18 cellular contexts compared by ENCODE assay signal in the genomic region with DNA sequence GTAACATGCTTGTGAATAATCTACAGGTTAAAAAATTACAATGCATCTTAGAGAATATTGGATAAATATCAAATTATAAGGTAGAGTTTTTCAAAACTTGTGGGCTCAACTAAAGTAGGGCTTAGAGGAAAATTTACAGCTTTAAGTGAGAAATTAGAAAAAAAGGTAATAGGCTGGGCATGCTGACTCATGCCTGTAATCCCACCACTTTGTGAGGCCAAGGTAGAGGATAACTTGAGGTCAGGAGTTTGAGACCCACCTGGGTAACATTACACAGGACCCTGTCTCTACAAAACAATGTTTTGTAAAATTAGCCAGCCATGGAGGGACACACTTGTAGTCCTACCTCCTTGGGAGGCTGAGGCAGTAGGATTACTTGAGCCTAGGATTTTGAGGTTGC. TPM values are rescaled to one million over a fixed set of nuclear protein-coding genes. Genes with fewer than 3 reads are reported as not detected.
DNase-seq lines count a peak whose midpoint lies in the region; ATAC-seq and TF ChIP-seq lines count a peak whose summit lies in the region.
"Had no signal": no experiment of that assay in that cellular context is flagged by ENCODE, and none has a peak within 500 bp of the region (broad histone marks: within the 10 kb centered on the region; RNA-seq: fewer than 3 reads in every experiment).

No MANE protein-coding gene starts in this region.

- no peak overlapping the region for H3K4me3 Mint-ChIP-seq in activated T-cell treated with anti-CD3 and anti-CD28 coated beads, Interleukin-2, amount 50 U/mL, for 24 hours
- peak overlapping the region; percentile 19 to 21 for H3K4me3 Mint-ChIP-seq in stimulated activated naive CD8-positive, alpha-beta T cell treated with anti-CD3 and anti-CD28 coated beads, Interleukin-15, amount 100 ng/mL, for 72 hours
- no peak overlapping the region for H3K4me3 Mint-ChIP-seq in activated CD8-positive, alpha-beta T cell treated with anti-CD3 and anti-CD28 coated beads for 36 hours
- H3K4me3 Mint-ChIP-seq in stimulated activated naive B cell treated with anti-CD40 and anti-IgM and Interleukin-4, amounts not matched to agents 10 μg/mL and 1 μg/mL and 100 μg/mL, for 72 hours: no peak overlapping the region

- intact Hi-C loops in activated CD8-positive, alpha-beta T cell treated with anti-CD3 and anti-CD28 coated beads for 36 hours (cut with micrococcal nuclease): no loop called here

- H3K9me3 Mint-ChIP-seq in activated T-cell treated with anti-CD3 and anti-CD28 coated beads, Interleukin-2, amount 50 U/mL, for 24 hours: peaks cover 8% of the 10 kb centered on the region
- H3K9me3 Mint-ChIP-seq in stimulated activated naive CD8-positive, alpha-beta T cell treated with anti-CD3 and anti-CD28 coated beads, Interleukin-15, amount 100 ng/mL, for 72 hours: peaks cover 4 to 14% of the 10 kb centered on the region in 2 donors
- H3K9me3 Mint-ChIP-seq in activated CD8-positive, alpha-beta T cell treated with anti-CD3 and anti-CD28 coated beads for 36 hours: peaks cover 4% of the 10 kb centered on the region
- peaks cover 0 to 2% of the 10 kb centered on the region in 2 donors for H3K9me3 Mint-ChIP-seq in stimulated activated naive B cell treated with anti-CD40 and anti-IgM and Interleukin-4, amounts not matched to agents 10 μg/mL and 1 μg/mL and 100 μg/mL, for 72 hours

- no peaks in the 10 kb centered on the region for H3K27me3 Mint-ChIP-seq in activated T-cell treated with anti-CD3 and anti-CD28 coated beads, Interleukin-2, amount 50 U/mL, for 24 hours
- no peaks in the 10 kb centered on the region for H3K27me3 Mint-ChIP-seq in stimulated activated naive CD8-positive, alpha-beta T cell treated with anti-CD3 and anti-CD28 coated beads, Interleukin-15, amount 100 ng/mL, for 72 hours
- H3K27me3 Mint-ChIP-seq in activated CD8-positive, alpha-beta T cell treated with anti-CD3 and anti-CD28 coated beads for 36 hours: no peaks in the 10 kb centered on the region
- H3K27me3 Mint-ChIP-seq in stimulated activated naive B cell treated with anti-CD40 and anti-IgM and Interleukin-4, amounts not matched to agents 10 μg/mL and 1 μg/mL and 100 μg/mL, for 72 hours: no peaks in the 10 kb centered on the region

- no peak for DNase-seq in activated T-cell treated with anti-CD3 and anti-CD28 coated beads, Interleukin-2, amount 50 U/mL, for 24 hours
- DNase-seq in activated T-cell treated with anti-CD3 and anti-CD28 coated beads, Interleukin-2, amount 50 U/mL, for 1 hour: no peak
- no peak for DNase-seq in stimulated activated naive CD8-positive, alpha-beta T cell treated with anti-CD3 and anti-CD28 coated beads, Interleukin-15, amount 100 ng/mL, for 72 hours
- no peak for DNase-seq in stimulated activated naive CD8-positive, alpha-beta T cell treated with anti-CD3 and anti-CD28 coated beads, Interleukin-15, Interleukin-2, amounts not matched to agents 100 U/mL and 50 U/mL, for 24 hours
- DNase-seq in activated CD8-positive, alpha-beta T cell treated with anti-CD3 and anti-CD28 coated beads for 36 hours: no peak
- DNase-seq in stimulated activated naive B cell treated with anti-CD40 and anti-IgM and Interleukin-4, amounts not matched to agents 10 μg/mL and 1 μg/mL and 100 μg/mL, for 72 hours: no peak
- DNase-seq in inferior parietal cortex (ENCODE audit: extremely low spot score): no peak
- DNase-seq: C1 segment of cervical spinal cord, Calu3, HCEC 1CT, KG1, NCI-H2081 treated with DMSO at 0.1 percent for 48 hours, NCI-H510A, NCI-H774, PC-3, SJCRH30 had no signal

- ATAC-seq in stimulated activated naive CD8-positive, alpha-beta T cell treated with anti-CD3 and anti-CD28 coated beads, Interleukin-15, amount 100 ng/mL, for 72 hours: no peak
- no peak for ATAC-seq in stimulated activated naive CD8-positive, alpha-beta T cell treated with anti-CD3 and anti-CD28 coated beads, Interleukin-15, Interleukin-2, amounts not matched to agents 100 U/mL and 50 U/mL, for 24 hours
- no peak for ATAC-seq in activated CD8-positive, alpha-beta T cell treated with anti-CD3 and anti-CD28 coated beads for 36 hours
- no peak for ATAC-seq in stimulated activated naive B cell treated with anti-CD40 and anti-IgM and Interleukin-4, amounts not matched to agents 10 μg/mL and 1 μg/mL and 100 μg/mL, for 72 hours (replicated peaks)
- no peak for ATAC-seq in GM18511 (IDR thresholded peaks at IDR 0.05; ENCODE audit: unreplicated experiment)
- ATAC-seq: PC-3 had no signal

- no peak for TF ChIP-seq CTCF in activated CD8-positive, alpha-beta T cell treated with anti-CD3 and anti-CD28 coated beads for 36 hours (IDR thresholded peaks at IDR 0.05)

- POLR2A ChIA-PET in activated CD8-positive, alpha-beta T cell treated with anti-CD3 and anti-CD28 coated beads for 36 hours (lab: Charles Lee): no interaction called here

- H3K27ac Mint-ChIP-seq in activated T-cell treated with anti-CD3 and anti-CD28 coated beads, Interleukin-2, amount 50 U/mL, for 24 hours: peak overlapping the region; percentile 11
- H3K27ac Mint-ChIP-seq in stimulated activated naive CD8-positive, alpha-beta T cell treated with anti-CD3 and anti-CD28 coated beads, Interleukin-15, amount 100 ng/mL, for 72 hours: no peak overlapping the region
- H3K27ac Mint-ChIP-seq in activated CD8-positive, alpha-beta T cell treated with anti-CD3 and anti-CD28 coated beads for 36 hours: peak overlapping the region; percentile 58
- peak overlapping the region; percentile 3 for H3K27ac Mint-ChIP-seq in stimulated activated naive B cell treated with anti-CD40 and anti-IgM and Interleukin-4, amounts not matched to agents 10 μg/mL and 1 μg/mL and 100 μg/mL, for 72 hours

- CTCF ChIA-PET in activated CD8-positive, alpha-beta T cell treated with anti-CD3 and anti-CD28 coated beads for 36 hours (lab: Charles Lee): no interaction called here

- H3K36me3 Mint-ChIP-seq in activated T-cell treated with anti-CD3 and anti-CD28 coated beads, Interleukin-2, amount 50 U/mL, for 24 hours (ENCODE audit: low read depth): peaks cover 87% of the 10 kb centered on the region
- H3K36me3 Mint-ChIP-seq in activated CD8-positive, alpha-beta T cell treated with anti-CD3 and anti-CD28 coated beads for 36 hours (ENCODE audit: low read depth): peaks cover 68% of the 10 kb centered on the region
- H3K36me3 Mint-ChIP-seq in stimulated activated naive B cell treated with anti-CD40 and anti-IgM and Interleukin-4, amounts not matched to agents 10 μg/mL and 1 μg/mL and 100 μg/mL, for 72 hours: peaks cover 25 to 50% of the 10 kb centered on the region in 2 donors

- H3K4me1 Mint-ChIP-seq in activated T-cell treated with anti-CD3 and anti-CD28 coated beads, Interleukin-2, amount 50 U/mL, for 24 hours (ENCODE audit: low read depth): peaks cover 51% of the 10 kb centered on the region
- H3K4me1 Mint-ChIP-seq in stimulated activated naive CD8-positive, alpha-beta T cell treated with anti-CD3 and anti-CD28 coated beads, Interleukin-15, amount 100 ng/mL, for 72 hours: peaks cover 59% of the 10 kb centered on the region
- H3K4me1 Mint-ChIP-seq in activated CD8-positive, alpha-beta T cell treated with anti-CD3 and anti-CD28 coated beads for 36 hours (ENCODE audit: low read depth): peaks cover 56% of the 10 kb centered on the region
- peaks cover 22 to 43% of the 10 kb centered on the region in 2 donors for H3K4me1 Mint-ChIP-seq in stimulated activated naive B cell treated with anti-CD40 and anti-IgM and Interleukin-4, amounts not matched to agents 10 μg/mL and 1 μg/mL and 100 μg/mL, for 72 hours

RNA-seq across cellular contexts. Expression of a gene that starts 4.5 kb away (rescaled TPM):
- 10 to 100 TPM; 25.8 to 27.0 TPM for total RNA-seq in activated CD8-positive, alpha-beta T cell treated with anti-CD3 and anti-CD28 coated beads for 36 hours
- total RNA-seq: M059J, SJCRH30 had no signal

Comparison
In these comparisons a context has a peak if more than half of its experiments do, and no peak if none do; other contexts are left out.
1. H3K27ac Mint-ChIP-seq: peak in activated T-cell treated with anti-CD3 and anti-CD28 coated beads, Interleukin-2, amount 50 U/mL, for 24 hours (single experiment), activated CD8-positive, alpha-beta T cell treated with anti-CD3 and anti-CD28 coated beads for 36 hours (single experiment) and stimulated activated naive B cell treated with anti-CD40 and anti-IgM and Interleukin-4, amounts not matched to agents 10 μg/mL and 1 μg/mL and 100 μg/mL, for 72 hours (single experiment); none in stimulated activated naive CD8-positive, alpha-beta T cell treated with anti-CD3 and anti-CD28 coated beads, Interleukin-15, amount 100 ng/mL, for 72 hours (0 of 2).
2. H3K4me3 Mint-ChIP-seq: peak in stimulated activated naive CD8-positive, alpha-beta T cell treated with anti-CD3 and anti-CD28 coated beads, Interleukin-15, amount 100 ng/mL, for 72 hours (2 of 2); none in activated T-cell treated with anti-CD3 and anti-CD28 coated beads, Interleukin-2, amount 50 U/mL, for 24 hours (single experiment), activated CD8-positive, alpha-beta T cell treated with anti-CD3 and anti-CD28 coated beads for 36 hours (single experiment) and stimulated activated naive B cell treated with anti-CD40 and anti-IgM and Interleukin-4, amounts not matched to agents 10 μg/mL and 1 μg/mL and 100 μg/mL, for 72 hours (0 of 2).